ENCODE assay signal across 8 cellular contexts in the genomic region with DNA sequence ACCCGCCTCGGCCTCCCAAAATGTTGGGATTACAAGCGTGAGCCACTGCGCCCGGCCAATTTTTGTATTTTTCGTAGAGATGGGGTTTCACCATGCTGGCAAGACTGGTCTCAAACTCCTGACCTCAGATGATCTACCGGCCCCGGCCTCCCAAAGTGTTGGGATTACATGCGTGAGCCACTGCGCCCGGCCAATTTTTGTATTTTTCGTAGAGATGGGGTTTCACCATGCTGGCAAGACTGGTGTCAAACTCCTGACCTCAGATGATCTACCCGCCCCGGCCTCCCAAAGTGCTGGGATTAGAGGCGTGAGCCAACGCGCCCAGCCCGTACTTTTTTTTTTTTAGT. TPM values are rescaled to one million over a fixed set of nuclear protein-coding genes. Genes with fewer than 3 reads are reported as not detected.
A peak's percentile ranks its signal among the peaks of the same experiment; 100 is the strongest.
DNase-seq lines count a peak whose midpoint lies in the region; ATAC-seq and TF ChIP-seq lines count a peak whose summit lies in the region.
"Not testable (repeated sequence)": the region's sequence is repeated elsewhere in the genome, so short reads cannot be mapped to it uniquely, and the experiment has no call there.

No MANE protein-coding gene starts in this region.

- not testable (repeated sequence) for H3K9ac ChIP-seq in IMR-90 (ENCODE audit: low read depth, low read length); SU-DHL-6 (ENCODE audit: low read length)

- H2BK5ac ChIP-seq in IMR-90 (ENCODE audit: low read depth, low read length, poor library complexity, severe bottlenecking) = not testable (repeated sequence)

- H3K9me1 ChIP-seq in IMR-90 (ENCODE audit: insufficient read depth, low read length) = peaks cover 15% of the 10 kb centered on the region

- H3K9me2 ChIP-seq in SU-DHL-6 (replicated peaks; ENCODE audit: insufficient read depth, low read length) = not testable (repeated sequence)

- H3F3A ChIP-seq in SU-DHL-6 (ENCODE audit: insufficient read depth) = not testable (repeated sequence)

- not testable (repeated sequence) for H4K5ac ChIP-seq in IMR-90 (ENCODE audit: low read depth, low read length)

- intact Hi-C loops in CD14-positive monocyte (cut with micrococcal nuclease); IMR-90 (cut with micrococcal nuclease): not testable (repeated sequence)

- not testable (repeated sequence) for H3K4me2 ChIP-seq in IMR-90 (ENCODE audit: low read depth, low read length)
- peak overlapping the region; percentile 49 for H3K4me2 ChIP-seq in SU-DHL-6 (ENCODE audit: low read depth, low read length, poor library complexity, severe bottlenecking)

- H3K27ac Mint-ChIP-seq in CD14-positive monocyte (peak overlapping the region in 6 of 7 donors; percentile 78 to 100 (median 94)), immature natural killer cell (peak overlapping the region; percentile 98 to 100 (median 99))
- H3K27ac Mint-ChIP-seq in activated T-helper 17 cell treated with anti-CD3 and anti-CD28 coated beads, Interleukin-2, amount 50 U/mL, for 72 hours = peak overlapping the region; percentile 98
- not testable (repeated sequence) for H3K27ac Mint-ChIP-seq in neural crest cell (ENCODE audit: unreplicated experiment)

- H2BK20ac ChIP-seq in IMR-90 (ENCODE audit: low read depth, low read length) = not testable (repeated sequence)

- peaks cover 16% of the 10 kb centered on the region for H4K20me1 ChIP-seq in IMR-90 (ENCODE audit: insufficient read depth, low read length)
- H4K20me1 ChIP-seq in SU-DHL-6 (ENCODE audit: low read depth, low read length) = not testable (repeated sequence)

- peaks cover 5 to 30% of the 10 kb centered on the region in 2 experiments; a peak in 3 of 4 replicates for H3K79me1 ChIP-seq in IMR-90 (ENCODE audit: low read depth in 1 of 2, low read length in 2 of 2)

- H3K14ac ChIP-seq in IMR-90 (replicated peaks; ENCODE audit: low read depth, low read length) = not testable (repeated sequence)

- not testable (repeated sequence) for H3K56ac ChIP-seq in IMR-90 (ENCODE audit: extremely low read depth, insufficient read depth, low read length)

- not testable (repeated sequence) for H3K23ac ChIP-seq in IMR-90 (ENCODE audit: low read depth, low read length)

- H3K18ac ChIP-seq in IMR-90 (ENCODE audit: low read depth, low read length) = not testable (repeated sequence)

- DNase-seq in CD14-positive monocyte (ENCODE audit: low spot score); IMR-90; coronary artery (ENCODE audit: low spot score); immature natural killer cell; neural crest cell (ENCODE audit: low read depth, low spot score); thoracic aorta (ENCODE audit: low spot score): not testable (repeated sequence)

- peaks cover 30% of the 10 kb centered on the region for H3K4me1 Mint-ChIP-seq in CD14-positive monocyte
- peaks cover 21% of the 10 kb centered on the region for H3K4me1 Mint-ChIP-seq in activated T-helper 17 cell treated with anti-CD3 and anti-CD28 coated beads, Interleukin-2, amount 50 U/mL, for 72 hours
- H3K4me1 Mint-ChIP-seq in immature natural killer cell = peaks cover 30 to 32% of the 10 kb centered on the region in 2 donors
- peaks cover 41% of the 10 kb centered on the region for H3K4me1 Mint-ChIP-seq in neural crest cell

- H2AK9ac ChIP-seq in IMR-90 (replicated peaks; ENCODE audit: low read depth, low read length, poor library complexity) = not testable (repeated sequence)

- TF ChIP-seq CTCF in CD14-positive monocyte (IDR thresholded peaks at IDR 0.05); IMR-90 (conservative IDR thresholded peaks at IDR 0.05; ENCODE audit: low read depth, low read length); SU-DHL-6 (IDR thresholded peaks at IDR 0.05; ENCODE audit: insufficient read depth, low read length, poor library complexity, severe bottlenecking); coronary artery (IDR thresholded peaks at IDR 0.05); neural crest cell (conservative IDR thresholded peaks at IDR 0.05); thoracic aorta (IDR thresholded peaks at IDR 0.05): not testable (repeated sequence)

- peaks cover 0 to 11% (median 2%) of the 10 kb centered on the region in 3 donors for H3K27me3 Mint-ChIP-seq in CD14-positive monocyte (ENCODE audit: low read depth in 3 of 3)
- H3K27me3 Mint-ChIP-seq in activated T-helper 17 cell treated with anti-CD3 and anti-CD28 coated beads, Interleukin-2, amount 50 U/mL, for 72 hours; immature natural killer cell (ENCODE audit: low read depth in 3 of 3); neural crest cell (ENCODE audit: low read depth): not testable (repeated sequence)

- H3K9me3 ChIP-seq in IMR-90 (ENCODE audit: control insufficient read depth, insufficient read depth, low read length); SU-DHL-6 (ENCODE audit: insufficient read depth, low read length); thoracic aorta: not testable (repeated sequence)

- H3K79me2 ChIP-seq in SU-DHL-6 (ENCODE audit: insufficient read depth, low read length) = peaks cover 25% of the 10 kb centered on the region

- in situ Hi-C loops in IMR-90 (cut with MboI; ENCODE audit: low sequenced_read_pairs) = not testable (repeated sequence)

- not testable (repeated sequence) for H3K9me3 Mint-ChIP-seq in CD14-positive monocyte; activated T-helper 17 cell treated with anti-CD3 and anti-CD28 coated beads, Interleukin-2, amount 50 U/mL, for 72 hours; immature natural killer cell; neural crest cell

- not testable (repeated sequence) for BruUV-seq in IMR-90 (replicated peaks; lab: Mats Ljungman, UMichigan)

- peak overlapping the region; percentile 97 for H2AFZ ChIP-seq in IMR-90 (replicated peaks; ENCODE audit: low read length, poor library complexity)
- peak overlapping the region; percentile 87 for H2AFZ ChIP-seq in SU-DHL-6 (ENCODE audit: low read depth, low read length, severe bottlenecking)

- not testable (repeated sequence) for H4K91ac ChIP-seq in IMR-90 (ENCODE audit: insufficient read depth, low read depth, low read length)

- H3K4me3 ChIP-seq in IMR-90 (ENCODE audit: insufficient read depth, low read depth, low read length) = not testable (repeated sequence)
- H3K4me3 ChIP-seq in SU-DHL-6 (ENCODE audit: insufficient read depth, low read length, poor library complexity, severe bottlenecking) = peak overlapping the region; percentile 41
- peak overlapping the region; percentile 17 for H3K4me3 ChIP-seq in coronary artery
- H3K4me3 ChIP-seq in thoracic aorta = peak overlapping the region; percentile 94

- H2BK15ac ChIP-seq in IMR-90 (ENCODE audit: low read depth, low read length) = not testable (repeated sequence)

- H3K27me3 ChIP-seq in IMR-90 (ENCODE audit: control insufficient read depth, insufficient read depth, low read length); SU-DHL-6 (ENCODE audit: low read length); thoracic aorta (replicated peaks; ENCODE audit: insufficient read depth): not testable (repeated sequence)

- POLR2A ChIA-PET in IMR-90 (lab: Charles Lee; ENCODE audit: unreplicated experiment) = not testable (repeated sequence)

- H2AK5ac ChIP-seq in IMR-90 (ENCODE audit: low read depth, low read length) = not testable (repeated sequence)

- peaks cover 16 to 29% of the 10 kb centered on the region in 2 donors for H3K36me3 Mint-ChIP-seq in CD14-positive monocyte
- H3K36me3 Mint-ChIP-seq in activated T-helper 17 cell treated with anti-CD3 and anti-CD28 coated beads, Interleukin-2, amount 50 U/mL, for 72 hours (ENCODE audit: low read depth) = peaks cover 39% of the 10 kb centered on the region
- not testable (repeated sequence) for H3K36me3 Mint-ChIP-seq in immature natural killer cell; neural crest cell (ENCODE audit: low read depth)

- not testable (repeated sequence) for TF ChIP-seq POLR2A in IMR-90 (IDR thresholded peaks at IDR 0.05; ENCODE audit: low read depth, low read length)

- H2BK120ac ChIP-seq in IMR-90 (ENCODE audit: low read depth, low read length) = not testable (repeated sequence)

- CTCF ChIA-PET in IMR-90 (lab: Yijun Ruan, JAX) = interaction anchor here (0.6 kb wide), 1 partner anchor 39 kb away, joined by 8 read pairs; no protein-coding TSS in a partner anchor

- H3K27ac ChIP-seq in IMR-90 (ENCODE audit: insufficient read depth, low read length); SU-DHL-6 (ENCODE audit: low read depth, low read length); coronary artery; thoracic aorta: not testable (repeated sequence)

- peak overlapping the region; percentile 59 to 99 for H3K4me3 Mint-ChIP-seq in CD14-positive monocyte
- H3K4me3 Mint-ChIP-seq in activated T-helper 17 cell treated with anti-CD3 and anti-CD28 coated beads, Interleukin-2, amount 50 U/mL, for 72 hours = peak overlapping the region; percentile 99
- peak overlapping the region; percentile 99 to 100 (median 100) for H3K4me3 Mint-ChIP-seq in immature natural killer cell
- H3K4me3 Mint-ChIP-seq in neural crest cell = peak overlapping the region; percentile 100

- TF ChIP-seq RAD21 in IMR-90 (IDR thresholded peaks at IDR 0.05; ENCODE audit: low read length) = not testable (repeated sequence)

- peak overlapping the region in 1 of 2 experiments; percentile 60; a peak in 1 of 4 replicates for H4K8ac ChIP-seq in IMR-90 (ENCODE audit: low read depth in 2 of 2, low read length in 2 of 2)

- not testable (repeated sequence) for H3K4ac ChIP-seq in IMR-90 (ENCODE audit: low read depth, low read length)

- ATAC-seq in IMR-90 (ENCODE audit: low read depth); activated T-helper 17 cell treated with anti-CD3 and anti-CD28 coated beads, Interleukin-2, amount 50 U/mL, for 72 hours (replicated peaks); thoracic aorta (ENCODE audit: insufficient number of reproducible peaks, low FRiP score, low read depth): not testable (repeated sequence)

- dilution Hi-C loops in IMR-90 (cut with HindIII; ENCODE audit: low sequenced_read_pairs, unreplicated experiment) = not testable (repeated sequence)

- not testable (repeated sequence) for H3K36me3 ChIP-seq in IMR-90 (ENCODE audit: control insufficient read depth, insufficient read depth, low read length); SU-DHL-6 (ENCODE audit: low read length); thoracic aorta

- 81% methylated on average over 18 of the region's 18 CpGs; no CpG with 5 or more reads in 1 of the 2 experiments for WGBS in IMR-90 (ENCODE audit: extremely low coverage in 2 of 2, insufficient read length in 1 of 2), 2 experiments

- H3K4me1 ChIP-seq in IMR-90 (ENCODE audit: control insufficient read depth, insufficient read depth, low read length) = not testable (repeated sequence)
- H3K4me1 ChIP-seq in thoracic aorta (ENCODE audit: control insufficient read depth in 1 of 2, low read depth in 2 of 2) = peaks cover 13 to 23% of the 10 kb centered on the region in 2 donors

RNA-seq across cellular contexts. Expression of a gene that starts 0.5 kb away (rescaled TPM):
- polyA plus RNA-seq in CD14-positive monocyte = 100 to 1,000 TPM; 526 to 588 TPM
- total RNA-seq in IMR-90 (2012; rRNA removed) = 250 and 315 TPM in 2 replicates
- polyA plus RNA-seq in IMR-90 (2012; rRNA removed) = 598 and 701 TPM in 2 replicates
- polyA plus RNA-seq in IMR-90 (2012; cell fraction: cytosol; rRNA removed) = 770 and 1,094 TPM in 2 replicates
- polyA plus RNA-seq in IMR-90 (2012; cell fraction: nucleus; rRNA removed; ENCODE audit: low replicate concordance) = 142 and 372 TPM in 2 replicates
- total RNA-seq in activated T-helper 17 cell treated with anti-CD3 and anti-CD28 coated beads, Interleukin-2, amount 50 U/mL, for 72 hours = 100 to 1,000 TPM; 329 to 461 TPM
- polyA plus RNA-seq in immature natural killer cell = 100 to 1,000 TPM; 506 to 686 (median 534) TPM
- 349 and 389 TPM in 2 replicates for total RNA-seq in neural crest cell
- total RNA-seq in thoracic aorta = 100 to 1,000 TPM; 178 to 469 TPM

RNA-seq across cellular contexts. Expression of a gene that starts 12.4 kb away (rescaled TPM):
- polyA plus RNA-seq in CD14-positive monocyte (100 to 1,000 TPM; 140 to 170 TPM), IMR-90 (2012; rRNA removed) (168 and 184 TPM in 2 replicates), immature natural killer cell (100 to 1,000 TPM; 143 to 204 (median 164) TPM)
- total RNA-seq in IMR-90 (2012; rRNA removed) (53.6 and 69.0 TPM in 2 replicates), neural crest cell (122 and 124 TPM in 2 replicates), thoracic aorta (10 to 100 TPM; 37.7 to 85.6 TPM)
- 107 and 174 TPM in 2 replicates for polyA plus RNA-seq in IMR-90 (2012; cell fraction: cytosol; rRNA removed)
- 310 and 475 TPM in 2 replicates for polyA plus RNA-seq in IMR-90 (2012; cell fraction: nucleus; rRNA removed; ENCODE audit: low replicate concordance)
- total RNA-seq in activated T-helper 17 cell treated with anti-CD3 and anti-CD28 coated beads, Interleukin-2, amount 50 U/mL, for 72 hours = 10 to 100 TPM; 59.4 to 84.2 TPM

RNA-seq across cellular contexts. Expression of a gene that starts 35.1 kb away (rescaled TPM):
- 1 to 10 TPM; 1.5 to 1.6 TPM for polyA plus RNA-seq in CD14-positive monocyte
- total RNA-seq in IMR-90 (2012; rRNA removed) = 8.9 and 15.2 TPM in 2 replicates
- 23.1 and 24.7 TPM in 2 replicates for polyA plus RNA-seq in IMR-90 (2012; rRNA removed)
- 10.1 and 11.0 TPM in 2 replicates for polyA plus RNA-seq in IMR-90 (2012; cell fraction: cytosol; rRNA removed)
- 61.6 and 108 TPM in 2 replicates for polyA plus RNA-seq in IMR-90 (2012; cell fraction: nucleus; rRNA removed; ENCODE audit: low replicate concordance)
- 10 to 100 TPM; 20.2 to 30.9 TPM for total RNA-seq in activated T-helper 17 cell treated with anti-CD3 and anti-CD28 coated beads, Interleukin-2, amount 50 U/mL, for 72 hours
- 10 to 100 TPM; 17.9 to 32.3 (median 18.0) TPM for polyA plus RNA-seq in immature natural killer cell
- 64.5 and 71.2 TPM in 2 replicates for total RNA-seq in neural crest cell
- total RNA-seq in thoracic aorta = 10 to 100 TPM; 15.5 to 20.6 TPM

RNA-seq across cellular contexts. Expression of a gene that starts 56.9 kb away (rescaled TPM):
- polyA plus RNA-seq in CD14-positive monocyte (not detected), IMR-90 (2012; rRNA removed) (2.0 and 2.4 TPM in 2 replicates), immature natural killer cell (not detected)
- total RNA-seq in IMR-90 (2012; rRNA removed) (0.56 and 0.90 TPM in 2 replicates), neural crest cell (107 and 108 TPM in 2 replicates), thoracic aorta (1 to 10 TPM; 1.4 to 3.8 TPM)
- 1.9 and 2.9 TPM in 2 replicates for polyA plus RNA-seq in IMR-90 (2012; cell fraction: cytosol; rRNA removed)
- 5.0 and 5.7 TPM in 2 replicates for polyA plus RNA-seq in IMR-90 (2012; cell fraction: nucleus; rRNA removed; ENCODE audit: low replicate concordance)
- total RNA-seq in activated T-helper 17 cell treated with anti-CD3 and anti-CD28 coated beads, Interleukin-2, amount 50 U/mL, for 72 hours = under 1 TPM in 1 of 2 donors, not detected in 1; 0.32 TPM
